In the genomic region with DNA sequence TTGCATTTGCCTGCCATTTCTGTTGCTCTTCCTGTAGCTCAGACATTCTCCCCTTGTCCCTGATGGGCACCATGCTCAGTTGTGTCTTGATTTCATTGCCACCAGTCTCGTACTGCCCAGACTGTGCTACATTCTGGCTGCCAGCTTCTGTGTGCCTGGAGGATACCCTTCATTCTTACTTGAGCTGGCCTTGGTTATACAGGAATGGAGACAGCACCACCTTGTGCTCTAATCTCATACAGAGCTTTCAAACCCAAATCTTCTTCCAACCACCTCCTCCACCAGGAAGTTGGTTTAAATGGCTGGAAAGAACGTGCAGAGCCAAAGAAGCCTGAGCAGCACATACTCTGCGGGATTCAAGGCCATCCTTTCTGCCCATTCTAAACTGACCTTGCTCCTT, we compare ENCODE assay signal across 14 cellular contexts.
A peak's percentile ranks its signal among the peaks of the same experiment; 100 is the strongest.
DNase-seq lines count a peak whose midpoint lies in the region; ATAC-seq, FAIRE-seq and TF ChIP-seq lines count a peak whose summit lies in the region.
"Had no signal": no experiment of that assay in that cellular context is flagged by ENCODE, and none has a peak within 500 bp of the region (broad histone marks: within the 10 kb centered on the region; RNA-seq: fewer than 3 reads in every experiment).

No MANE protein-coding gene starts in this region.

- intact Hi-C loops in Panc1 (cut with micrococcal nuclease; ENCODE audit: unreplicated experiment) = loop anchor here (5.0 kb wide), 1 partner anchor 162 kb away; no protein-coding TSS in a partner anchor
- intact Hi-C loops in kidney (cut with DNase I) = no loop called here

- no peak overlapping the region for H3K56ac ChIP-seq in H9 (ENCODE audit: insufficient read length, low read depth, low read length)

- no peaks in the 10 kb centered on the region for H3K9me3 Mint-ChIP-seq in H9
- H3K9me3 Mint-ChIP-seq: CD8-positive, alpha-beta memory T cell had no signal

- no peak overlapping the region for H4K91ac ChIP-seq in H9 (ENCODE audit: insufficient read length, low read depth, low read length)

- no peak overlapping the region for H3K27ac ChIP-seq in H9 (ENCODE audit: insufficient read length, low read depth, low read length)
- H3K27ac ChIP-seq in Panc1 (ENCODE audit: low read length) = no peak overlapping the region
- no peak overlapping the region for H3K27ac ChIP-seq in kidney (ENCODE audit: low read depth in 2 of 2, low read length in 2 of 2)
- H3K27ac ChIP-seq: cardiac muscle cell had no signal

- peak; percentile 49; the same call in 2 of the 3 replicates for TF ChIP-seq CTCF in H9 (conservative IDR thresholded peaks at IDR 0.05)
- peak; percentile 47 for TF ChIP-seq CTCF in Panc1 (IDR thresholded peaks at IDR 0.05)
- TF ChIP-seq CTCF in kidney (IDR thresholded peaks at IDR 0.05; ENCODE audit: borderline replicate concordance, extremely low read depth, insufficient read depth) = no peak

- no peak overlapping the region for H2BK20ac ChIP-seq in H9 (ENCODE audit: low read depth, low read length, poor library complexity, severe bottlenecking)

- H4K20me1 ChIP-seq in H9 (ENCODE audit: control insufficient read depth, insufficient read depth, insufficient read length) = no peaks in the 10 kb centered on the region

- H3K4me2 ChIP-seq in H9 (ENCODE audit: insufficient read depth, insufficient read length, low read length) = no peak overlapping the region

- H3K4ac ChIP-seq in H9 (ENCODE audit: low read depth, low read length) = no peak overlapping the region

- H3K4me3 ChIP-seq in Panc1 (ENCODE audit: low read depth in 2 of 2, low read length in 2 of 2) (no peak overlapping the region), kidney (ENCODE audit: low read length in 2 of 2) (no peak overlapping the region), HAP-1 (no peak overlapping the region)
- H3K4me3 ChIP-seq: cardiac muscle cell, lung had no signal

- H3K27me3 Mint-ChIP-seq in H9 (ENCODE audit: low read depth) = peaks cover 3% of the 10 kb centered on the region

- H4K8ac ChIP-seq in H9 (replicated peaks; ENCODE audit: insufficient read length, low read depth, low read length) = no peak overlapping the region

- no peak overlapping the region for H2BK15ac ChIP-seq in H9 (ENCODE audit: low read depth, low read length)

- in situ Hi-C loops in Panc1 (cut with HindIII; ENCODE audit: low pct_unique_long_range_greater_than_20kb, low sequenced_read_pairs) (no loop called here), HAP-1 (cut with MboI; ENCODE audit: low sequenced_read_pairs) (loop anchor here (10.0 kb wide), 1 partner anchor 675 kb away; no protein-coding TSS in a partner anchor)

- H3K23me2 ChIP-seq in H9 (ENCODE audit: insufficient read length, low read depth, low read length, poor library complexity, severe bottlenecking) = peaks cover 3% of the 10 kb centered on the region

- no peaks in the 10 kb centered on the region for H3K9me3 ChIP-seq in H9 (ENCODE audit: control insufficient read depth, low read depth, low read length)
- H3K9me3 ChIP-seq in Panc1 (ENCODE audit: control insufficient read depth, insufficient read depth, low read depth, low read length) = no peaks in the 10 kb centered on the region
- no peaks in the 10 kb centered on the region for H3K9me3 ChIP-seq in kidney (ENCODE audit: control insufficient read depth in 1 of 2, low read length in 2 of 2)
- H3K9me3 ChIP-seq in HAP-1 = no peaks in the 10 kb centered on the region

- H2BK12ac ChIP-seq in H9 (ENCODE audit: insufficient read length, low read depth, low read length) = no peak overlapping the region

- H3K9ac ChIP-seq in H9 (ENCODE audit: extremely low read depth, insufficient read length, low read length) = no peak overlapping the region
- no peak overlapping the region for H3K9ac ChIP-seq in kidney (ENCODE audit: low read length in 2 of 2)

- H4K5ac ChIP-seq in H9 (ENCODE audit: insufficient read length, low read depth, low read length) = no peak overlapping the region

- no peaks in the 10 kb centered on the region for H3K27me3 ChIP-seq in H9 (ENCODE audit: insufficient read depth, low read length)
- no peaks in the 10 kb centered on the region for H3K27me3 ChIP-seq in Panc1 (ENCODE audit: control insufficient read depth, insufficient read depth, low read length)
- H3K27me3 ChIP-seq in HAP-1 (ENCODE audit: low read depth) = no peaks in the 10 kb centered on the region
- H3K27me3 ChIP-seq: cardiac muscle cell had no signal

- no peak overlapping the region for H2AFZ ChIP-seq in H9 (ENCODE audit: low read length)

- H3K4me1 Mint-ChIP-seq in H9 = peaks cover 9 to 11% of the 10 kb centered on the region in 2 experiments

- H3K4me1 ChIP-seq in H9 (ENCODE audit: insufficient read depth, low read length) = no peaks in the 10 kb centered on the region
- no peaks in the 10 kb centered on the region for H3K4me1 ChIP-seq in Panc1 (ENCODE audit: control insufficient read depth, insufficient read depth, low read length)
- H3K4me1 ChIP-seq in kidney (ENCODE audit: control insufficient read depth in 1 of 2, insufficient read depth in 1 of 2, low read depth in 1 of 2, low read length in 2 of 2) = no peaks in the 10 kb centered on the region
- H3K4me1 ChIP-seq in HAP-1 = no peaks in the 10 kb centered on the region

- no peak overlapping the region for H3K4me3 Mint-ChIP-seq in H9
- H3K4me3 Mint-ChIP-seq: CD8-positive, alpha-beta memory T cell had no signal

- no peak overlapping the region for H3K23ac ChIP-seq in H9 (ENCODE audit: insufficient read length, low read depth, low read length)

- no TSS peak for BruUV-seq in Panc1 (replicated peaks; lab: Mats Ljungman, UMichigan)

- no peaks in the 10 kb centered on the region for H3K36me3 Mint-ChIP-seq in H9 (ENCODE audit: insufficient read depth in 1 of 3, low read depth in 3 of 3)
- H3K36me3 Mint-ChIP-seq: CD8-positive, alpha-beta memory T cell had no signal

- POLR2A ChIA-PET in Panc1 (lab: Charles Lee) = no interaction called here

- ATAC-seq in Panc1 = peak; percentile 54; the same call in 1 of the 2 replicates
- ATAC-seq: sciatic nerve had no signal

- H3K79me1 ChIP-seq in H9 (ENCODE audit: insufficient read depth, low read depth, low read length, poor library complexity, severe bottlenecking) = no peaks in the 10 kb centered on the region

- WGBS in H9 (ENCODE audit: extremely low coverage, insufficient read length, low lambda C conversion rate) = no CpG with 5 or more reads among the region's 3 CpGs

- H3T11ph ChIP-seq in H9 (ENCODE audit: low read length) = no peak overlapping the region

- H3K27ac Mint-ChIP-seq in H9 = no peak overlapping the region
- H3K27ac Mint-ChIP-seq: CD8-positive, alpha-beta memory T cell had no signal

- CTCF ChIA-PET in Panc1 (lab: Charles Lee) = no interaction called here

- no peak overlapping the region for H2BK120ac ChIP-seq in H9 (ENCODE audit: low read depth, low read length, poor library complexity, severe bottlenecking)

- H2BK5ac ChIP-seq in H9 (ENCODE audit: insufficient read length, low read length) = no peak overlapping the region

- H3K79me2 ChIP-seq in H9 (ENCODE audit: insufficient read depth, low read length) = no peaks in the 10 kb centered on the region

- no peak overlapping the region for H3K14ac ChIP-seq in H9 (ENCODE audit: insufficient read depth, low read length)

- no peaks in the 10 kb centered on the region for H3K36me3 ChIP-seq in Panc1 (ENCODE audit: control insufficient read depth, insufficient read depth, low read length)
- no peaks in the 10 kb centered on the region for H3K36me3 ChIP-seq in kidney (ENCODE audit: control insufficient read depth in 1 of 2, insufficient read depth in 2 of 2, low read length in 2 of 2)
- H3K36me3 ChIP-seq in HAP-1 (replicated peaks) = no peaks in the 10 kb centered on the region
- H3K36me3 ChIP-seq: cardiac muscle cell had no signal

- FAIRE-seq in kidney (lab: Jason Lieb, UNC) = no peak

- H2AK5ac ChIP-seq in H9 (ENCODE audit: insufficient read length, low read length) = no peak overlapping the region

- DNase-seq in Ammon's horn (ENCODE audit: low spot score) (peak; percentile 21), H9 (no peak), Panc1 (ENCODE audit: low read depth, low spot score) (no peak), glomerular visceral epithelial cell (ENCODE audit: extremely low spot score) (peak; percentile 27), kidney (no peak), HAP-1 (ENCODE audit: low spot score in 2 of 2) (no peak), NCI-H128 (lab: John Stamatoyannopoulos, UW; ENCODE audit: unreplicated experiment) (no peak)
- DNase-seq in effector CD8-positive, alpha-beta T cell (lab: John Stamatoyannopoulos, UW) = no peak
- DNase-seq: CD8-positive, alpha-beta memory T cell; foreskin fibroblast; T-helper 9 cell had no signal

- no peak overlapping the region for H3K18ac ChIP-seq in H9 (ENCODE audit: insufficient read length, low read depth, low read length)

Comparison
In these comparisons a context has a peak if more than half of its experiments do, and no peak if none do; other contexts are left out.
1. DNase-seq: peak in Ammon's horn (single experiment) and glomerular visceral epithelial cell (single experiment); none in H9 (single experiment), Panc1 (single experiment), effector CD8-positive, alpha-beta T cell (single experiment), kidney (single experiment), HAP-1 (0 of 2) and NCI-H128 (single experiment).